Comparison of ENCODE assay signal across 11 cellular contexts in genomic region chr11:1943977-1944376, GRCh38. TPM values are rescaled to one million over a fixed set of nuclear protein-coding genes. Genes with fewer than 3 reads are reported as not detected.
A peak's percentile ranks its signal among the peaks of the same experiment; 100 is the strongest.
DNase-seq lines count a peak whose midpoint lies in the region; ATAC-seq and TF ChIP-seq lines count a peak whose summit lies in the region.
"Had no signal": no experiment of that assay in that cellular context is flagged by ENCODE, and none has a peak within 500 bp of the region (broad histone marks: within the 10 kb centered on the region; RNA-seq: fewer than 3 reads in every experiment).

No MANE protein-coding gene starts in this region.

- peak overlapping the region; percentile 56 to 91 (median 82) for H3K27ac Mint-ChIP-seq in nephron
- H3K27ac Mint-ChIP-seq: dendritic cell treated with granulocyte-macrophage colony-stimulating factor and Interleukin-4, amounts not matched to agents 40 ng/mL and 50 ng/mL, for 4 days had no signal

- CTCF ChIA-PET in mammary epithelial cell (lab: Charles Lee; ENCODE audit: low non-redundant PET): no interaction called here

- peak overlapping the region; percentile 55 for H2AFZ ChIP-seq in mammary epithelial cell (ENCODE audit: low read depth, low read length)

- ATAC-seq in GM21360 (IDR thresholded peaks at IDR 0.05; ENCODE audit: unreplicated experiment) (no peak), GM19463 (IDR thresholded peaks at IDR 0.05; ENCODE audit: unreplicated experiment) (no peak)

- H3K36me3 Mint-ChIP-seq in nephron (ENCODE audit: low read depth): no peaks in the 10 kb centered on the region

- no peaks in the 10 kb centered on the region for H3K9me3 Mint-ChIP-seq in nephron
- H3K9me3 Mint-ChIP-seq: dendritic cell treated with granulocyte-macrophage colony-stimulating factor and Interleukin-4, amounts not matched to agents 40 ng/mL and 50 ng/mL, for 4 days had no signal

- in situ Hi-C loops in mammary epithelial cell (cut with MboI; ENCODE audit: low sequenced_read_pairs in 2 of 2): no loop called here

- no peak overlapping the region for H3K27ac ChIP-seq in mammary epithelial cell (ENCODE audit: insufficient read depth, low read depth, low read length)
- H3K27ac ChIP-seq: tibial artery had no signal

- DNase-seq in DMS153 treated with DMSO at 0.1 percent for 48 hours (lab: John Stamatoyannopoulos, UW; ENCODE audit: unreplicated experiment): peak; percentile 16
- peak; percentile 60 for DNase-seq in MG63
- DNase-seq in mammary epithelial cell: peak; percentile 76
- no peak for DNase-seq in NCI-H82 (lab: John Stamatoyannopoulos, UW)
- DNase-seq in activated gamma-delta T cell treated with Interleukin-2 at 50 U/mL for 16 hours: no peak
- DNase-seq: NCI-H524 treated with DMSO at 0.1 percent for 48 hours had no signal

- H3K27me3 ChIP-seq in MG63: no peaks in the 10 kb centered on the region
- H3K27me3 ChIP-seq in mammary epithelial cell (ENCODE audit: insufficient read depth, low read length): no peaks in the 10 kb centered on the region

- H3K4me1 ChIP-seq in mammary epithelial cell (ENCODE audit: insufficient read depth, low read length): peaks cover 15% of the 10 kb centered on the region

- BruUV-seq in mammary epithelial cell (replicated peaks; lab: Mats Ljungman, UMichigan): no TSS peak

- H3K4me2 ChIP-seq in mammary epithelial cell (ENCODE audit: insufficient read depth, low read depth, low read length): peak overlapping the region; percentile 58

- H3K9ac ChIP-seq in mammary epithelial cell (ENCODE audit: insufficient read depth, low read length): no peak overlapping the region

- no peak for TF ChIP-seq CTCF in mammary epithelial cell (conservative IDR thresholded peaks at IDR 0.05 in 1 of 2, IDR thresholded peaks at IDR 0.05 in 1 of 2; ENCODE audit: extremely low read depth in 1 of 2, insufficient read depth in 1 of 2, low read depth in 1 of 2, low read length in 2 of 2)
- TF ChIP-seq CTCF in nephron (IDR thresholded peaks at IDR 0.05; ENCODE audit: unreplicated experiment in 3 of 3): no peak

- H3K9me3 ChIP-seq in MG63 (no peaks in the 10 kb centered on the region), mammary epithelial cell (replicated peaks; ENCODE audit: insufficient read depth, low read length) (no peaks in the 10 kb centered on the region)
- H3K9me3 ChIP-seq: tibial artery had no signal

- H3K79me2 ChIP-seq in mammary epithelial cell (ENCODE audit: insufficient read depth, low read length): no peaks in the 10 kb centered on the region

- WGBS in mammary epithelial cell (ENCODE audit: low coverage, missing lambda C conversion rate): 2% methylated on average over 9 of the region's 9 CpGs

- H3K4me3 ChIP-seq in MG63: no peak overlapping the region
- peak overlapping the region in 1 of 3 experiments; percentile 4 for H3K4me3 ChIP-seq in mammary epithelial cell (replicated peaks in 1 of 3; ENCODE audit: insufficient read depth in 1 of 3, low read depth in 2 of 3, low read length in 3 of 3)
- H3K4me3 ChIP-seq: tibial artery had no signal

- dilution Hi-C loops in mammary epithelial cell (cut with HindIII; ENCODE audit: low sequenced_read_pairs): no loop called here

- H3K27me3 Mint-ChIP-seq in nephron (ENCODE audit: low read depth): no peaks in the 10 kb centered on the region

- H4K20me1 ChIP-seq in mammary epithelial cell (ENCODE audit: insufficient read depth, low read length): no peaks in the 10 kb centered on the region

- H3K4me3 Mint-ChIP-seq in nephron: peak overlapping the region; percentile 40 to 82 (median 63)
- H3K4me3 Mint-ChIP-seq: dendritic cell treated with granulocyte-macrophage colony-stimulating factor and Interleukin-4, amounts not matched to agents 40 ng/mL and 50 ng/mL, for 4 days had no signal

- intact Hi-C loops in mammary epithelial cell (cut with micrococcal nuclease): no loop called here

- peaks cover 42% of the 10 kb centered on the region for H3K4me1 Mint-ChIP-seq in nephron

- H3K36me3 ChIP-seq in MG63 (no peaks in the 10 kb centered on the region), mammary epithelial cell (ENCODE audit: insufficient read depth, low read length) (no peaks in the 10 kb centered on the region)
- H3K36me3 ChIP-seq: tibial artery had no signal

RNA-seq across cellular contexts. Expression of gene MRPL23, which starts 3.2 kb away (rescaled TPM):
- 26.6 TPM in 1 of 2 replicates, not detected in the other for total RNA-seq in MG63 (2014; rRNA removed; shearing (Covaris generic); ENCODE audit: low replicate concordance)
- 10 to 100 TPM; 40.8 to 47.3 TPM for total RNA-seq in mammary epithelial cell
- 87.0 TPM for polyA plus RNA-seq in mammary epithelial cell
- polyA minus RNA-seq in mammary epithelial cell: 63.9 TPM

RNA-seq across cellular contexts. Expression of gene TNNT3, which starts 24.5 kb away (rescaled TPM):
- not detected in 2 replicates for total RNA-seq in MG63 (2014; rRNA removed; shearing (Covaris generic); ENCODE audit: low replicate concordance)
- not detected for total RNA-seq in mammary epithelial cell
- polyA plus RNA-seq in mammary epithelial cell: not detected
- not detected for polyA minus RNA-seq in mammary epithelial cell

RNA-seq across cellular contexts. Expression of gene PRR33, which starts 52.3 kb away (rescaled TPM):
- not detected in 2 replicates for total RNA-seq in MG63 (2014; rRNA removed; shearing (Covaris generic); ENCODE audit: low replicate concordance)
- not detected for total RNA-seq in mammary epithelial cell
- not detected for polyA plus RNA-seq in mammary epithelial cell
- polyA minus RNA-seq in mammary epithelial cell: not detected

RNA-seq across cellular contexts. Expression of gene H19, which starts 53.7 kb away (rescaled TPM):
- total RNA-seq in MG63 (2014; rRNA removed; shearing (Covaris generic); ENCODE audit: low replicate concordance): not detected in 2 replicates
- total RNA-seq in mammary epithelial cell: 10 to 100 TPM in 1 of 2 donors, 1 to 10 TPM in 1; 1.3 to 31.8 TPM
- polyA plus RNA-seq in mammary epithelial cell: 0.58 TPM
- polyA minus RNA-seq in mammary epithelial cell: 2.8 TPM

Comparison
In these comparisons a context has a peak if more than half of its experiments do, and no peak if none do; other contexts are left out.
1. DNase-seq: peak in DMS153 treated with DMSO at 0.1 percent for 48 hours (single experiment), MG63 (single experiment) and mammary epithelial cell (single experiment); none in NCI-H82 (single experiment) and activated gamma-delta T cell treated with Interleukin-2 at 50 U/mL for 16 hours (single experiment).